ENCODE assay signal across 9 cellular contexts in the genomic region with DNA sequence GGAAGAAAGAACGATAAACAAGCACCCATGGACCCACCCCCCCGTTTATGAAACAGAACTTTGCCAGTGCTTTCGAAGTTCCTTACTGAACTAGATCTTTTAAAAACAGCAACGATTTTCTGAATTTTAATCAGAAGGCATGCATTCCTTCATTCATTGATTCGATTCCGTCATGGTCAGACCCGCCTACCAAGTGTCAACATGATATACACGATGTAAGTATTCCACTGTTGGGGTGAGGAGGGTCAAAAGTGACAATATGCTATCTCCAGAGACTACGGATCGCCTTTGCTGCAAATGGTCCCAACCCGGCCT. TPM values are rescaled to one million over a fixed set of nuclear protein-coding genes. Genes with fewer than 3 reads are reported as not detected.
DNase-seq lines count a peak whose midpoint lies in the region; ATAC-seq, FAIRE-seq and TF ChIP-seq lines count a peak whose summit lies in the region.
"Had no signal": no experiment of that assay in that cellular context is flagged by ENCODE, and none has a peak within 500 bp of the region (broad histone marks: within the 10 kb centered on the region; RNA-seq: fewer than 3 reads in every experiment).

No MANE protein-coding gene starts in this region.

- no peaks in the 10 kb centered on the region for H4K20me1 ChIP-seq in SK-N-SH (ENCODE audit: insufficient read depth)
- H4K20me1 ChIP-seq in keratinocyte (ENCODE audit: control insufficient read depth, extremely low read depth, insufficient read depth, low read length) = peaks cover 5% of the 10 kb centered on the region

- no peaks in the 10 kb centered on the region for H3K9me1 ChIP-seq in keratinocyte (ENCODE audit: control insufficient read depth, extremely low read depth, insufficient read depth, low read length)

- TF ChIP-seq EP300 in SK-N-SH (IDR thresholded peaks at IDR 0.05; ENCODE audit: borderline replicate concordance in 1 of 2, low read depth in 1 of 2, low read length in 1 of 2) = no peak

- H3K4me3 ChIP-seq in SK-N-SH (ENCODE audit: low read depth in 2 of 2, low read length in 1 of 2) = peak overlapping the region; percentile 81 to 90
- H3K4me3 ChIP-seq in keratinocyte (ENCODE audit: control insufficient read depth in 2 of 3, extremely low read depth in 1 of 3, insufficient read depth in 2 of 3, low read depth in 1 of 3, low read length in 3 of 3) = peak overlapping the region; percentile 66 to 85 (median 75)
- H3K4me3 ChIP-seq in subcutaneous abdominal adipose tissue (ENCODE audit: low read depth in 1 of 5, low read length in 5 of 5) = peak overlapping the region; percentile 72 to 96 (median 86)

- DNase-seq in SK-N-SH (no peak), keratinocyte (ENCODE audit: low read depth, low spot score) (no peak), GOT3 (lab: John Stamatoyannopoulos, UW) (no peak), GM10266 (ENCODE audit: extremely low spot score) (no peak), NCI-H2196 treated with DMSO at 0.1 percent for 48 hours (lab: John Stamatoyannopoulos, UW; ENCODE audit: unreplicated experiment) (no peak)
- DNase-seq in activated naive CD8-positive, alpha-beta T cell treated with anti-CD3 and anti-CD28 coated beads, Interleukin-2, amount 10 ng/mL, durations not matched to agents 7 days and 5 days = no peak

- H3K36me3 ChIP-seq in SK-N-SH (replicated peaks in 1 of 2; ENCODE audit: control insufficient read depth in 1 of 2, insufficient read depth in 2 of 2, low read length in 1 of 2) (no peaks in the 10 kb centered on the region), keratinocyte (ENCODE audit: control insufficient read depth in 2 of 2, extremely low read depth in 1 of 2, insufficient read depth in 2 of 2, low read length in 2 of 2) (no peaks in the 10 kb centered on the region), subcutaneous abdominal adipose tissue (ENCODE audit: control insufficient read depth in 5 of 5, insufficient read depth in 5 of 5, low read length in 5 of 5) (no peaks in the 10 kb centered on the region)

- no peak for TF ChIP-seq CTCF in SK-N-SH (IDR thresholded peaks at IDR 0.05)
- TF ChIP-seq CTCF in keratinocyte (optimal IDR thresholded peaks at IDR 0.05 in 1 of 3, IDR thresholded peaks at IDR 0.05 in 1 of 3, conservative IDR thresholded peaks at IDR 0.05 in 1 of 3; ENCODE audit: extremely low read depth in 1 of 3, insufficient read depth in 2 of 3, low read length in 3 of 3) = no peak
- TF ChIP-seq CTCF in GM10266 (IDR thresholded peaks at IDR 0.05; ENCODE audit: control insufficient read depth, insufficient read depth, low read depth, missing control alignments) = no peak

- no peaks in the 10 kb centered on the region for H3K9me3 Mint-ChIP-seq in activated naive CD8-positive, alpha-beta T cell treated with anti-CD3 and anti-CD28 coated beads, Interleukin-2, amount 10 ng/mL, durations not matched to agents 7 days and 5 days

- TF ChIP-seq RAD21 in SK-N-SH (IDR thresholded peaks at IDR 0.05; ENCODE audit: low read length) = no peak

- H3K27me3 Mint-ChIP-seq in activated naive CD8-positive, alpha-beta T cell treated with anti-CD3 and anti-CD28 coated beads, Interleukin-2, amount 10 ng/mL, durations not matched to agents 7 days and 5 days = peaks cover 41% of the 10 kb centered on the region

- H3K79me2 ChIP-seq in SK-N-SH (ENCODE audit: insufficient read depth) (peaks cover 46% of the 10 kb centered on the region), keratinocyte (ENCODE audit: control insufficient read depth, insufficient read depth, low read length) (peaks cover 46% of the 10 kb centered on the region)

- H3K27ac ChIP-seq in SK-N-SH (ENCODE audit: low read depth in 2 of 2, low read length in 1 of 2) (peak overlapping the region in 1 of 2 experiments; percentile 47; a peak in 1 of 4 replicates), keratinocyte (ENCODE audit: control insufficient read depth, insufficient read depth, low read length) (peak overlapping the region; percentile 74), subcutaneous abdominal adipose tissue (ENCODE audit: low read depth, low read length) (peak overlapping the region; percentile 93)

- H3K36me3 Mint-ChIP-seq in activated naive CD8-positive, alpha-beta T cell treated with anti-CD3 and anti-CD28 coated beads, Interleukin-2, amount 10 ng/mL, durations not matched to agents 7 days and 5 days = no peaks in the 10 kb centered on the region

- H3K4me1 Mint-ChIP-seq in activated naive CD8-positive, alpha-beta T cell treated with anti-CD3 and anti-CD28 coated beads, Interleukin-2, amount 10 ng/mL, durations not matched to agents 7 days and 5 days = peaks cover 7% of the 10 kb centered on the region

- H3K9me3 ChIP-seq in SK-N-SH (no peaks in the 10 kb centered on the region), keratinocyte (ENCODE audit: control insufficient read depth, low read depth, low read length) (no peaks in the 10 kb centered on the region), subcutaneous abdominal adipose tissue (ENCODE audit: control insufficient read depth in 5 of 5, low read length in 5 of 5) (no peaks in the 10 kb centered on the region)

- dilution Hi-C loops in keratinocyte (cut with MboI; ENCODE audit: extremely low pct_ligation_motif_present, low sequenced_read_pairs) = no loop called here

- no peak overlapping the region for H3K27ac Mint-ChIP-seq in activated naive CD8-positive, alpha-beta T cell treated with anti-CD3 and anti-CD28 coated beads, Interleukin-2, amount 10 ng/mL, durations not matched to agents 7 days and 5 days

- no peaks in the 10 kb centered on the region for H3K27me3 ChIP-seq in SK-N-SH (ENCODE audit: insufficient read depth)
- H3K27me3 ChIP-seq in keratinocyte (ENCODE audit: control insufficient read depth, extremely low read depth, insufficient read depth, low read length) = no peaks in the 10 kb centered on the region
- no peaks in the 10 kb centered on the region for H3K27me3 ChIP-seq in subcutaneous abdominal adipose tissue (ENCODE audit: control insufficient read depth in 5 of 5, insufficient read depth in 4 of 5, low read length in 5 of 5)

- FAIRE-seq in keratinocyte (lab: Jason Lieb, UNC) = peak; percentile 44
- FAIRE-seq: A204.1 had no signal

- no peaks in the 10 kb centered on the region for H3F3A ChIP-seq in SK-N-SH (replicated peaks; ENCODE audit: insufficient read depth)

- peak overlapping the region; percentile 68; the same call in 1 of the 2 replicates for H3K9ac ChIP-seq in SK-N-SH
- H3K9ac ChIP-seq in keratinocyte (ENCODE audit: control insufficient read depth, extremely low read depth, insufficient read depth, low read length) = peak overlapping the region; percentile 79
- H3K9ac ChIP-seq in subcutaneous abdominal adipose tissue (ENCODE audit: low read length in 5 of 5) = peak overlapping the region in 4 of 5 donors; percentile 72 to 86 (median 80)

- peaks cover 4 to 7% of the 10 kb centered on the region in 2 experiments; a peak in 3 of 4 replicates for H3K4me1 ChIP-seq in SK-N-SH (ENCODE audit: control insufficient read depth in 1 of 2, insufficient read depth in 2 of 2, low read depth in 1 of 2, low read length in 1 of 2)
- H3K4me1 ChIP-seq in keratinocyte (ENCODE audit: control insufficient read depth, extremely low read depth, insufficient read depth, low read length) = peaks cover 25% of the 10 kb centered on the region
- H3K4me1 ChIP-seq in subcutaneous abdominal adipose tissue (ENCODE audit: control insufficient read depth in 5 of 5, insufficient read depth in 5 of 5, low read length in 5 of 5) = peaks cover 0 to 34% (median 26%) of the 10 kb centered on the region in 5 donors

- WGBS in SK-N-SH (ENCODE audit: low lambda C conversion rate) = 9% methylated on average over 11 of the region's 11 CpGs

- POLR2A ChIA-PET in SK-N-SH (lab: Yijun Ruan, JAX) = interaction anchor here (0.7 to 1.4 kb wide), 3 partner anchors 9 to 297 kb away, joined by 3 read pairs; no protein-coding TSS in a partner anchor
- POLR2A ChIA-PET in activated naive CD8-positive, alpha-beta T cell treated with anti-CD3 and anti-CD28 coated beads, Interleukin-2, amount 10 ng/mL, durations not matched to agents 7 days and 5 days (lab: Charles Lee) = no interaction called here

- CTCF ChIA-PET in SK-N-SH (lab: Yijun Ruan, JAX) = interaction anchor here (1.3 kb wide), 1 partner anchor 150 kb away, joined by 4 read pairs; no protein-coding TSS in a partner anchor

- H2AFZ ChIP-seq in SK-N-SH (ENCODE audit: low read depth) (peak overlapping the region; percentile 95), keratinocyte (ENCODE audit: control insufficient read depth, low read length) (peak overlapping the region; percentile 98)

- peak overlapping the region; percentile 85 for H3K4me3 Mint-ChIP-seq in activated naive CD8-positive, alpha-beta T cell treated with anti-CD3 and anti-CD28 coated beads, Interleukin-2, amount 10 ng/mL, durations not matched to agents 7 days and 5 days

- H3K4me2 ChIP-seq in SK-N-SH (peak overlapping the region; percentile 93), keratinocyte (ENCODE audit: control insufficient read depth, extremely low read depth, insufficient read depth, low read depth, low read length) (peak overlapping the region; percentile 95)

- H3K9me2 ChIP-seq in SK-N-SH = no peaks in the 10 kb centered on the region

- ATAC-seq in SK-N-SH treated with all-trans-retinoic acid at 6 μM for 48 hours = no peak
- ATAC-seq in activated naive CD8-positive, alpha-beta T cell treated with anti-CD3 and anti-CD28 coated beads, Interleukin-2, amount 10 ng/mL, durations not matched to agents 7 days and 5 days (ENCODE audit: low read depth) = no peak

TF ChIP-seq in SK-N-SH, 30 proteins besides CTCF, POLR2A, EP300 and RAD21 (continues in another document):
- TF ChIP-seq TCF12 (IDR thresholded peaks at IDR 0.05) (no peak), POLR2AphosphoS5 (IDR thresholded peaks at IDR 0.05; ENCODE audit: low read depth, low read length) (no peak), NRF1 (IDR thresholded peaks at IDR 0.05; ENCODE audit: low read depth, low read length) (no peak)

TF ChIP-seq in SK-N-SH treated with all-trans-retinoic acid at 6 μM for 48 hours, 23 proteins besides CTCF, POLR2A, EP300 and RAD21 (continues in another document):
- TF ChIP-seq TOX (CRISPR knock-in tag; IDR thresholded peaks at IDR 0.05; ENCODE audit: borderline replicate concordance) (no peak), ISL1 (CRISPR knock-in tag; IDR thresholded peaks at IDR 0.05) (no peak), SNAI2 (CRISPR knock-in tag; IDR thresholded peaks at IDR 0.05) (no peak), CSDC2 (CRISPR knock-in tag; IDR thresholded peaks at IDR 0.05) (no peak)

RNA-seq across cellular contexts. Expression of gene FMNL2, which starts 0.3 kb away (rescaled TPM):
- polyA plus RNA-seq in SK-N-SH (2012; rRNA removed) (14.5 and 16.1 TPM in 2 replicates), keratinocyte (38.6 to 62.7 TPM (median 38.9 TPM) in 3 replicates)
- 20.2 and 21.7 TPM in 2 replicates for polyA plus RNA-seq in SK-N-SH (2012; cell fraction: cytosol; rRNA removed)
- polyA plus RNA-seq in SK-N-SH (2012; cell fraction: nucleus; rRNA removed) = 15.0 and 30.9 TPM in 2 replicates
- total RNA-seq in activated naive CD8-positive, alpha-beta T cell treated with anti-CD3 and anti-CD28 coated beads, Interleukin-2, amount 10 ng/mL, durations not matched to agents 7 days and 5 days = under 1 TPM; 0.37 to 0.42 TPM
- polyA plus RNA-seq in keratinocyte (2011; ENCODE audit: low read depth) = 28.4 TPM
- polyA plus RNA-seq in keratinocyte (2011; cell fraction: cytosol; rRNA removed) = 26.1 and 46.9 TPM in 2 replicates
- polyA plus RNA-seq in keratinocyte (2011; cell fraction: nucleus; rRNA removed) = 69.8 and 89.4 TPM in 2 replicates
- polyA plus RNA-seq in keratinocyte (2012; ENCODE audit: low replicate concordance) = 24.4 and 38.3 TPM in 2 replicates
- polyA minus RNA-seq in keratinocyte = 11.4 to 54.5 TPM (median 21.6 TPM) in 3 replicates
- polyA minus RNA-seq in keratinocyte (2011; cell fraction: cytosol; rRNA and poly(A)+ RNA removed) = 24.7 TPM
- polyA minus RNA-seq in keratinocyte (2011; cell fraction: nucleus; rRNA and poly(A)+ RNA removed) = 42.3 and 92.3 TPM in 2 replicates
